ENCODE assay signal across 8 cellular contexts in the genomic region with DNA sequence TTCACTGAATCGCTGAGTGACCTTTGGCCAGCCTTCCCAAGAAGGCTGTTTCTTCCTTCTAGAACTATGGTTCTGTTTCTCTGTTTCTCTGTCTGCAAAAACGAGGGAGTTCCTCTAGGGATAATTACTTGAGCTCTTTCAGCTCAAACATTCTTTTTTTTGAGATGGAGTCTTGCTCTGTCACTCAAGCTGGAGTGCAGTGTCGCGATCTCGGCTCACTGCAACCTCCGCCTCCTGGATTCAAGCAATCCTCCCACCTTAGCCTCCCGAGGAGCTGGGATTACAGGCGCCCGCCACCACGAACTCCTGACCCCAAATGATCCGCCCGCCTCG. TPM values are rescaled to one million over a fixed set of nuclear protein-coding genes. Genes with fewer than 3 reads are reported as not detected.
A peak's percentile ranks its signal among the peaks of the same experiment; 100 is the strongest.
DNase-seq lines count a peak whose midpoint lies in the region; ATAC-seq and TF ChIP-seq lines count a peak whose summit lies in the region.

No MANE protein-coding gene starts in this region.

- H3K9me3 ChIP-seq in H9 (ENCODE audit: control insufficient read depth, low read depth, low read length) (no peaks in the 10 kb centered on the region), SU-DHL-6 (ENCODE audit: insufficient read depth, low read length) (no peaks in the 10 kb centered on the region), gastroesophageal sphincter (no peaks in the 10 kb centered on the region)

- 0 out of 2 replicates have a peak overlapping the region, but pooled peaks have one; percentile 23 for H3K4ac ChIP-seq in H9 (ENCODE audit: low read depth, low read length)

- no peak overlapping the region for H2BK12ac ChIP-seq in H9 (ENCODE audit: insufficient read length, low read depth, low read length)

- peaks cover 0 to 7% of the 10 kb centered on the region in 2 experiments; a peak in 1 of 5 replicates for H3K9me3 Mint-ChIP-seq in H9
- no peaks in the 10 kb centered on the region for H3K9me3 Mint-ChIP-seq in stimulated activated memory B cell treated with anti-CD40 and anti-IgM and Interleukin-4, amounts not matched to agents 10 μg/mL and 1 μg/mL and 100 μg/mL, for 72 hours

- H3K79me1 ChIP-seq in H9 (ENCODE audit: insufficient read depth, low read depth, low read length, poor library complexity, severe bottlenecking): peaks cover 12% of the 10 kb centered on the region

- no peak overlapping the region for H3K18ac ChIP-seq in H9 (ENCODE audit: insufficient read length, low read depth, low read length)

- H2BK20ac ChIP-seq in H9 (ENCODE audit: low read depth, low read length, poor library complexity, severe bottlenecking): no peak overlapping the region

- DNase-seq in H9 (no peak), MV-4-11 (lab: John Stamatoyannopoulos, UW) (no peak), UCSD-AML1 (lab: John Stamatoyannopoulos, UW; ENCODE audit: unreplicated experiment) (no peak), activated gamma-delta T cell treated with Interleukin-2 at 50 U/mL for 16 hours (no peak)

- ATAC-seq in gastroesophageal sphincter (no peak), GM18868 (IDR thresholded peaks at IDR 0.05; ENCODE audit: unreplicated experiment) (no peak)
- ATAC-seq in stimulated activated memory B cell treated with anti-CD40 and anti-IgM and Interleukin-4, amounts not matched to agents 10 μg/mL and 1 μg/mL and 100 μg/mL, for 72 hours: no peak

- peaks cover 47% of the 10 kb centered on the region for H3K27me3 Mint-ChIP-seq in H9 (ENCODE audit: low read depth)
- H3K27me3 Mint-ChIP-seq in stimulated activated memory B cell treated with anti-CD40 and anti-IgM and Interleukin-4, amounts not matched to agents 10 μg/mL and 1 μg/mL and 100 μg/mL, for 72 hours: no peaks in the 10 kb centered on the region

- H3K36me3 Mint-ChIP-seq in H9 (ENCODE audit: insufficient read depth in 1 of 3, low read depth in 3 of 3): peaks cover 9 to 33% (median 24%) of the 10 kb centered on the region in 3 experiments; a peak in 6 of 7 replicates
- H3K36me3 Mint-ChIP-seq in stimulated activated memory B cell treated with anti-CD40 and anti-IgM and Interleukin-4, amounts not matched to agents 10 μg/mL and 1 μg/mL and 100 μg/mL, for 72 hours: peaks cover 29% of the 10 kb centered on the region

- peak overlapping the region in 2 of 3 experiments; percentile 70 to 97; a peak in 3 of 7 replicates for H3K27ac Mint-ChIP-seq in H9
- peak overlapping the region; percentile 95 for H3K27ac Mint-ChIP-seq in stimulated activated memory B cell treated with anti-CD40 and anti-IgM and Interleukin-4, amounts not matched to agents 10 μg/mL and 1 μg/mL and 100 μg/mL, for 72 hours

- H4K91ac ChIP-seq in H9 (ENCODE audit: insufficient read length, low read depth, low read length): no peak overlapping the region

- H3T11ph ChIP-seq in H9 (ENCODE audit: low read length): no peak overlapping the region

- H3K36me3 ChIP-seq in SU-DHL-6 (ENCODE audit: low read length) (peaks cover 22% of the 10 kb centered on the region; the same call in 1 of the 2 replicates), gastroesophageal sphincter (peaks cover 0 to 24% of the 10 kb centered on the region in 2 donors)

- peak overlapping the region; percentile 97 to 98 for H3K4me3 Mint-ChIP-seq in H9
- peak overlapping the region; percentile 97 for H3K4me3 Mint-ChIP-seq in stimulated activated memory B cell treated with anti-CD40 and anti-IgM and Interleukin-4, amounts not matched to agents 10 μg/mL and 1 μg/mL and 100 μg/mL, for 72 hours

- H3K4me3 ChIP-seq in SU-DHL-6 (ENCODE audit: insufficient read depth, low read length, poor library complexity, severe bottlenecking) (peak overlapping the region; percentile 94), gastroesophageal sphincter (peak overlapping the region; percentile 73 to 85)

- H3K4me1 Mint-ChIP-seq in H9: peaks cover 8 to 24% of the 10 kb centered on the region in 2 experiments
- peaks cover 46% of the 10 kb centered on the region for H3K4me1 Mint-ChIP-seq in stimulated activated memory B cell treated with anti-CD40 and anti-IgM and Interleukin-4, amounts not matched to agents 10 μg/mL and 1 μg/mL and 100 μg/mL, for 72 hours

- H3K27ac ChIP-seq in H9 (ENCODE audit: insufficient read length, low read depth, low read length) (no peak overlapping the region), SU-DHL-6 (ENCODE audit: low read depth, low read length) (peak overlapping the region; percentile 75), gastroesophageal sphincter (peak overlapping the region in 3 of 4 donors; percentile 87 to 89 (median 89))

- WGBS in H9 (ENCODE audit: extremely low coverage, insufficient read length, low lambda C conversion rate): no CpG with 5 or more reads among the region's 13 CpGs
- WGBS in gastroesophageal sphincter (ENCODE audit: low coverage in 1 of 2), 2 donors: 7 to 20% methylated on average over 2 to 6 of the region's 13 CpGs

- no peak overlapping the region for H3K56ac ChIP-seq in H9 (ENCODE audit: insufficient read length, low read depth, low read length)

- H3K27me3 ChIP-seq in H9 (ENCODE audit: insufficient read depth, low read length) (0 out of 2 replicates have a peak, but pooled peaks cover 2% of the 10 kb centered on the region), SU-DHL-6 (ENCODE audit: low read length) (no peaks in the 10 kb centered on the region), gastroesophageal sphincter (no peaks in the 10 kb centered on the region)

- no peak overlapping the region for H3K23ac ChIP-seq in H9 (ENCODE audit: insufficient read length, low read depth, low read length)

- H3K4me2 ChIP-seq in H9 (ENCODE audit: insufficient read depth, insufficient read length, low read length) (peak overlapping the region; percentile 84), SU-DHL-6 (ENCODE audit: low read depth, low read length, poor library complexity, severe bottlenecking) (peak overlapping the region; percentile 78)

- peaks cover 13% of the 10 kb centered on the region for H3F3A ChIP-seq in SU-DHL-6 (ENCODE audit: insufficient read depth)

- no peak for TF ChIP-seq EP300 in gastroesophageal sphincter (IDR thresholded peaks at IDR 0.05)

- H2AK5ac ChIP-seq in H9 (ENCODE audit: insufficient read length, low read length): no peak overlapping the region

- H3K79me2 ChIP-seq in H9 (ENCODE audit: insufficient read depth, low read length): peaks cover 18% of the 10 kb centered on the region
- peaks cover 53% of the 10 kb centered on the region for H3K79me2 ChIP-seq in SU-DHL-6 (ENCODE audit: insufficient read depth, low read length)

- H2BK15ac ChIP-seq in H9 (ENCODE audit: low read depth, low read length): no peak overlapping the region

- no peak overlapping the region for H2BK5ac ChIP-seq in H9 (ENCODE audit: insufficient read length, low read length)

- H3K9ac ChIP-seq in H9 (ENCODE audit: extremely low read depth, insufficient read length, low read length): peak overlapping the region; percentile 97
- peak overlapping the region; percentile 98 for H3K9ac ChIP-seq in SU-DHL-6 (ENCODE audit: low read length)

- no peaks in the 10 kb centered on the region for H3K9me2 ChIP-seq in SU-DHL-6 (replicated peaks; ENCODE audit: insufficient read depth, low read length)

- H2AFZ ChIP-seq in H9 (ENCODE audit: low read length) (no peak overlapping the region), SU-DHL-6 (ENCODE audit: low read depth, low read length, severe bottlenecking) (peak overlapping the region; percentile 61)

- TF ChIP-seq POLR2A in gastroesophageal sphincter (IDR thresholded peaks at IDR 0.05): no peak

- TF ChIP-seq CTCF in H9 (conservative IDR thresholded peaks at IDR 0.05): no peak
- no peak for TF ChIP-seq CTCF in SU-DHL-6 (IDR thresholded peaks at IDR 0.05; ENCODE audit: insufficient read depth, low read length, poor library complexity, severe bottlenecking)
- TF ChIP-seq CTCF in gastroesophageal sphincter (IDR thresholded peaks at IDR 0.05): no peak

- H4K5ac ChIP-seq in H9 (ENCODE audit: insufficient read length, low read depth, low read length): no peak overlapping the region

- H4K8ac ChIP-seq in H9 (replicated peaks; ENCODE audit: insufficient read length, low read depth, low read length): no peak overlapping the region

- H3K23me2 ChIP-seq in H9 (ENCODE audit: insufficient read length, low read depth, low read length, poor library complexity, severe bottlenecking): peaks cover 3% of the 10 kb centered on the region

- H3K4me1 ChIP-seq in H9 (ENCODE audit: insufficient read depth, low read length) (no peaks in the 10 kb centered on the region; the same call in 1 of the 2 replicates), gastroesophageal sphincter (peaks cover 0 to 40% (median 15%) of the 10 kb centered on the region in 3 donors)

- H4K20me1 ChIP-seq in H9 (ENCODE audit: control insufficient read depth, insufficient read depth, insufficient read length) (no peaks in the 10 kb centered on the region), SU-DHL-6 (ENCODE audit: low read depth, low read length) (peaks cover 23% of the 10 kb centered on the region; the same call in 1 of the 2 replicates)

- H3K14ac ChIP-seq in H9 (ENCODE audit: insufficient read depth, low read length): peak overlapping the region; percentile 99

- no peak overlapping the region for H2BK120ac ChIP-seq in H9 (ENCODE audit: low read depth, low read length, poor library complexity, severe bottlenecking)

RNA-seq across cellular contexts. Expression of gene TOMM5, which starts 0.7 kb away (rescaled TPM):
- 123 and 124 TPM in 2 replicates for total RNA-seq in H9 (2021)
- total RNA-seq in gastroesophageal sphincter: 10 to 100 TPM; 46.8 to 85.6 (median 82.5) TPM

RNA-seq across cellular contexts. Expression of gene FBXO10, which starts 15.6 kb away (rescaled TPM):
- 16.2 and 16.8 TPM in 2 replicates for total RNA-seq in H9 (2021)
- 10 to 100 TPM in 1 of 4 donors, 1 to 10 TPM in 3; 5.1 to 10.5 (median 7.2) TPM for total RNA-seq in gastroesophageal sphincter

RNA-seq across cellular contexts. Expression of gene FRMPD1, which starts 59.0 kb away (rescaled TPM):
- total RNA-seq in H9 (2021) (0.04 and 0.13 TPM in 2 replicates), gastroesophageal sphincter (under 1 TPM in 1 of 4 donors, not detected in 3; 0.27 TPM)
